ENCODE assay signal across 14 cellular contexts in the genomic region with DNA sequence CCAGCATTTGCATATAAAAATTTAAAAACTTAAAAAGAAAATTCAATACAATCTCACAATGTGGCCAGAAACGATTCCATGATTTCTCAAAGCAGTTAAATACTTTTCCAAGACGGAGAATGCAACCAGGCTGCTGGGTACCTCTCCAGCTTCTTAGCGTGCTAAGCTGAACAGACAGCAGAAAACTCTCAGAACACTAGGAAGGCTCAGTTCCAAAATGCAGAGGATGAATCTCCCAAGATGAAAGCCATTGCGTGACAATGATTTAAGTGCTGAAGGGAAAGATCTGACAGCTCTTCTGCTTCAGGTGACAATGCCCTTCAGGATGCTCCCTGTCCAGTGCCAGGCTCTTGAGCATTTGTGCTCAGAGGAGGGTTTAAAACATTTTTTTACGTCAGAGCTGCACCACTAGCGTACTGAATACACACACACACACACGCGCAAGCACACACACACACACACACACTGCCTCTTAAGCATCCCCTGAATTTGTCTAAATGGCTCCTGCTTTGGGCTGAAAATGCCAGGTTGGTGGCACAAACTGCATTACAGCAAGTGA. TPM values are rescaled to one million over a fixed set of nuclear protein-coding genes. Genes with fewer than 3 reads are reported as not detected.
A peak's percentile ranks its signal among the peaks of the same experiment; 100 is the strongest.
DNase-seq lines count a peak whose midpoint lies in the region; ATAC-seq and TF ChIP-seq lines count a peak whose summit lies in the region.
"Had no signal": no experiment of that assay in that cellular context is flagged by ENCODE, and none has a peak within 500 bp of the region (broad histone marks: within the 10 kb centered on the region; RNA-seq: fewer than 3 reads in every experiment).

No MANE protein-coding gene starts in this region.

- H3K9ac ChIP-seq in parathyroid adenoma: no peak overlapping the region
- H3K9ac ChIP-seq in trophoblast cell (ENCODE audit: low read length): no peak overlapping the region

- H3K4me1 ChIP-seq in parathyroid adenoma: peaks cover 17% of the 10 kb centered on the region
- H3K4me1 ChIP-seq in trophoblast cell (ENCODE audit: control insufficient read depth in 1 of 2, insufficient read depth in 2 of 2, low read length in 2 of 2): no peaks in the 10 kb centered on the region

- H3K4me3 ChIP-seq in parathyroid adenoma (ENCODE audit: low read depth, low read length) (no peak overlapping the region), trophoblast cell (ENCODE audit: low read depth, low read length) (no peak overlapping the region)
- H3K4me3 ChIP-seq: thoracic aorta had no signal

- H3K79me2 ChIP-seq in parathyroid adenoma: peaks cover 21% of the 10 kb centered on the region
- no peaks in the 10 kb centered on the region for H3K79me2 ChIP-seq in trophoblast cell (ENCODE audit: control insufficient read depth, insufficient read depth, low read length, poor library complexity)

- no peaks in the 10 kb centered on the region for H3K79me1 ChIP-seq in trophoblast cell (ENCODE audit: low read length)

- no peak overlapping the region for H3K14ac ChIP-seq in trophoblast cell (ENCODE audit: low read length)

- H3K23ac ChIP-seq in trophoblast cell (ENCODE audit: low read length): no peak overlapping the region

- H3K4ac ChIP-seq in trophoblast cell (ENCODE audit: low read depth, low read length): no peak overlapping the region

- H3K36me3 Mint-ChIP-seq in effector memory CD8-positive, alpha-beta T cell (ENCODE audit: insufficient read depth): peaks cover 71% of the 10 kb centered on the region

- no peak overlapping the region for H2AFZ ChIP-seq in parathyroid adenoma
- no peak overlapping the region for H2AFZ ChIP-seq in trophoblast cell (ENCODE audit: insufficient read depth, low read length, poor library complexity)

- H4K91ac ChIP-seq in trophoblast cell (ENCODE audit: low read depth, low read length): no peak overlapping the region

- H3K18ac ChIP-seq in trophoblast cell (ENCODE audit: low read length): no peak overlapping the region

- DNase-seq in DMS79 treated with DMSO at 0.1 percent for 48 hours (lab: John Stamatoyannopoulos, UW): peak; percentile 13
- DNase-seq in DMS79 (lab: John Stamatoyannopoulos, UW): no peak
- DNase-seq in NCI-H2227 treated with DMSO at 0.1 percent for 48 hours (lab: John Stamatoyannopoulos, UW): peak; percentile 24
- no peak for DNase-seq in effector memory CD8-positive, alpha-beta T cell
- DNase-seq in trophoblast cell: no peak
- DNase-seq in germinal center (ENCODE audit: low spot score): no peak
- DNase-seq: activated CD4-positive, alpha-beta memory T cell treated with anti-CD3 and anti-CD28 coated beads, Interleukin-2, amount 10 ng/mL, durations not matched to agents 7 days and 5 days; effector memory CD4-positive, alpha-beta T cell; NCI-H1930 had no signal

- no peak overlapping the region for H4K12ac ChIP-seq in trophoblast cell (ENCODE audit: low read depth, low read length)

- no peaks in the 10 kb centered on the region for H3K9me3 Mint-ChIP-seq in effector memory CD8-positive, alpha-beta T cell
- H3K9me3 Mint-ChIP-seq: activated CD4-positive, alpha-beta memory T cell treated with anti-CD3 and anti-CD28 coated beads, Interleukin-2, amount 10 ng/mL, durations not matched to agents 7 days and 5 days; T-helper 1 cell treated with Interleukin-12 subunit alpha and Interleukin-12 subunit beta and Interleukin-4 antibody, amounts not matched to agents 30 μg/mL and 1 μg/mL, for 36 hours had no signal

- H3K4me3 Mint-ChIP-seq in effector memory CD8-positive, alpha-beta T cell: peak overlapping the region; percentile 34 to 37
- H3K4me3 Mint-ChIP-seq: activated CD4-positive, alpha-beta memory T cell treated with anti-CD3 and anti-CD28 coated beads, Interleukin-2, amount 10 ng/mL, durations not matched to agents 7 days and 5 days; T-helper 1 cell treated with Interleukin-12 subunit alpha and Interleukin-12 subunit beta and Interleukin-4 antibody, amounts not matched to agents 30 μg/mL and 1 μg/mL, for 36 hours had no signal

- no peaks in the 10 kb centered on the region for H3K36me3 ChIP-seq in parathyroid adenoma (ENCODE audit: control insufficient read depth, insufficient read depth, low read length)
- H3K36me3 ChIP-seq in trophoblast cell (ENCODE audit: control insufficient read depth in 1 of 2, insufficient read depth in 2 of 2, low read length in 2 of 2): peaks cover 0 to 3% of the 10 kb centered on the region in 2 experiments
- H3K36me3 ChIP-seq: thoracic aorta had no signal

- H2BK5ac ChIP-seq in trophoblast cell (ENCODE audit: low read depth, low read length, poor library complexity): no peak overlapping the region

- TF ChIP-seq CTCF in parathyroid adenoma (IDR thresholded peaks at IDR 0.05): no peak

- H4K8ac ChIP-seq in trophoblast cell (ENCODE audit: low read depth, low read length): no peak overlapping the region

- no peak overlapping the region for H2AK5ac ChIP-seq in trophoblast cell (ENCODE audit: low read length)

- ATAC-seq in effector memory CD8-positive, alpha-beta T cell (replicated peaks): no peak
- ATAC-seq in GM21367 (IDR thresholded peaks at IDR 0.05; ENCODE audit: unreplicated experiment): no peak

- H3K27ac Mint-ChIP-seq in effector memory CD8-positive, alpha-beta T cell: peak overlapping the region; percentile 89 to 97
- H3K27ac Mint-ChIP-seq: activated CD4-positive, alpha-beta memory T cell treated with anti-CD3 and anti-CD28 coated beads, Interleukin-2, amount 10 ng/mL, durations not matched to agents 7 days and 5 days had no signal

- no CpG with 5 or more reads among the region's 8 CpGs for WGBS in trophoblast cell (ENCODE audit: extremely low coverage, insufficient coverage, insufficient read length)

- H3K4me2 ChIP-seq in parathyroid adenoma (ENCODE audit: low read length) (peak overlapping the region; percentile 47), trophoblast cell (ENCODE audit: low read length) (no peak overlapping the region)

- no peaks in the 10 kb centered on the region for H3K27me3 ChIP-seq in parathyroid adenoma (ENCODE audit: control insufficient read depth, insufficient read depth, low read length)
- no peaks in the 10 kb centered on the region for H3K27me3 ChIP-seq in trophoblast cell (ENCODE audit: insufficient read depth, low read length)

- H2BK120ac ChIP-seq in trophoblast cell (ENCODE audit: insufficient read depth, low read length, poor library complexity): no peak overlapping the region

- no peaks in the 10 kb centered on the region for H3K27me3 Mint-ChIP-seq in effector memory CD8-positive, alpha-beta T cell
- H3K27me3 Mint-ChIP-seq: activated CD4-positive, alpha-beta memory T cell treated with anti-CD3 and anti-CD28 coated beads, Interleukin-2, amount 10 ng/mL, durations not matched to agents 7 days and 5 days had no signal

- H3K9me3 ChIP-seq in parathyroid adenoma (ENCODE audit: control insufficient read depth, low read length) (no peaks in the 10 kb centered on the region), trophoblast cell (ENCODE audit: insufficient read depth, low read depth, low read length) (no peaks in the 10 kb centered on the region)
- H3K9me3 ChIP-seq: thoracic aorta had no signal

- H2BK12ac ChIP-seq in trophoblast cell (ENCODE audit: low read length): no peak overlapping the region

- peak overlapping the region; percentile 40 for H3K27ac ChIP-seq in parathyroid adenoma
- no peak overlapping the region for H3K27ac ChIP-seq in trophoblast cell (ENCODE audit: low read depth, low read length)
- H3K27ac ChIP-seq: 22Rv1, thoracic aorta had no signal

- peaks cover 53 to 71% of the 10 kb centered on the region in 2 donors for H3K4me1 Mint-ChIP-seq in effector memory CD8-positive, alpha-beta T cell (ENCODE audit: low read depth in 2 of 2)

RNA-seq across cellular contexts. Expression of a gene that starts 26.3 kb away (rescaled TPM):
- polyA plus RNA-seq in trophoblast cell (2013): 21.0 and 22.3 TPM in 2 replicates

Comparison
In these comparisons a context has a peak if more than half of its experiments do, and no peak if none do; other contexts are left out.
1. DNase-seq: peak in DMS79 treated with DMSO at 0.1 percent for 48 hours (single experiment) and NCI-H2227 treated with DMSO at 0.1 percent for 48 hours (single experiment); none in DMS79 (single experiment), effector memory CD8-positive, alpha-beta T cell (0 of 3), trophoblast cell (0 of 2) and germinal center (single experiment).